Comparison of ENCODE assay signal across 2 cellular contexts in the genomic region with DNA sequence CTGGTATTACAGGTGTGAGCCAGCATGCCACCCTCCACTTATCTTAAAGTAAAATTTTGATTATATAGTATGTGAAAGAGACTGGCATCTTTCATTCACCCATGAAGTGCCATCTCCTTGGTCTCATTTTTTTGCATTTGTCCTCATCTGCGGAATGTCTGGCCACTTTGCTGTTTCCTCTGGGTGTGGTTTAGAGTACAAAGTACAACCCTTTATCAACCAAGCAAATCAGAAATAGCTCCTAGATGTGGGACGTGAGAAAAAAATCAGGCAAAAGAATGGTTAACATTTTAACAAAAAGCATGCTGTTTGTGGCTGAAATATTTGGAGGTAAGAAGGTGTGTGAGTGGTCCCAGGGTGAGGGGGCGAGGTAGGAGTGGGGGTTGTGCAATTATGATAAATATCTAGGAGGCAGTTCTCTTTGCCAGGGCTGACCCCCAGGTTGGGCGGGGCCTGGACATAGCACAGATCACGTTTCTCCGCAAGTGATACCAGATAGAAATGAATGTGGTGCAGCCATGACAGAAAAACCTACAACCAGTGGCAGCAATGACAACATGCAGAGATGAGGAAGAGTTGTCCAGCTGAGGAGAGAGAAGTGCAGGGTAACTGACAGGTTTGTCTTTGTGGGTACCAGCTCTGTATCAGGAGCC.
TF ChIP-seq lines count a peak whose summit lies in the region.

No MANE protein-coding gene starts in this region.

TF ChIP-seq in IMR-90, 13 proteins besides CTCF, POLR2A, EP300 and RAD21:
- TF ChIP-seq, protein P1, sequence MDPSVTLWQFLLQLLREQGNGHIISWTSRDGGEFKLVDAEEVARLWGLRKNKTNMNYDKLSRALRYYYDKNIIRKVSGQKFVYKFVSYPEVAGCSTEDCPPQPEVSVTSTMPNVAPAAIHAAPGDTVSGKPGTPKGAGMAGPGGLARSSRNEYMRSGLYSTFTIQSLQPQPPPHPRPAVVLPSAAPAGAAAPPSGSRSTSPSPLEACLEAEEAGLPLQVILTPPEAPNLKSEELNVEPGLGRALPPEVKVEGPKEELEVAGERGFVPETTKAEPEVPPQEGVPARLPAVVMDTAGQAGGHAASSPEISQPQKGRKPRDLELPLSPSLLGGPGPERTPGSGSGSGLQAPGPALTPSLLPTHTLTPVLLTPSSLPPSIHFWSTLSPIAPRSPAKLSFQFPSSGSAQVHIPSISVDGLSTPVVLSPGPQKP (IDR thresholded peaks at IDR 0.05; ENCODE audit: borderline replicate concordance, low read depth, low read length), result no peak
- TF ChIP-seq SMC3 (IDR thresholded peaks at IDR 0.05; ENCODE audit: low read depth, low read length) (no peak), CHD1 (IDR thresholded peaks at IDR 0.05; ENCODE audit: low read depth, low read length) (no peak)

TF ChIP-seq in endothelial cell of umbilical vein, 7 proteins besides CTCF, POLR2A, EP300 and RAD21:
- TF ChIP-seq EZH2 (IDR thresholded peaks at IDR 0.05; ENCODE audit: borderline replicate concordance, low read depth, low read length, severe bottlenecking), result no peak
- no peak for TF ChIP-seq MYC (IDR thresholded peaks at IDR 0.05; ENCODE audit: low read depth, low read length)
- TF ChIP-seq JUN (IDR thresholded peaks at IDR 0.05; ENCODE audit: borderline replicate concordance, insufficient read depth, insufficient read length, low read depth), result no peak
- TF ChIP-seq, protein P2, sequence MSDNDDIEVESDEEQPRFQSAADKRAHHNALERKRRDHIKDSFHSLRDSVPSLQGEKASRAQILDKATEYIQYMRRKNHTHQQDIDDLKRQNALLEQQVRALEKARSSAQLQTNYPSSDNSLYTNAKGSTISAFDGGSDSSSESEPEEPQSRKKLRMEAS (IDR thresholded peaks at IDR 0.05; ENCODE audit: insufficient read depth, insufficient read length), result no peak
- TF ChIP-seq FOS (IDR thresholded peaks at IDR 0.05; ENCODE audit: borderline replicate concordance, insufficient read depth, low read length), result no peak
- TF ChIP-seq POLR2AphosphoS5 (IDR thresholded peaks at IDR 0.05; ENCODE audit: insufficient read depth, low read depth, low read length), result no peak
- TF ChIP-seq GATA2 (IDR thresholded peaks at IDR 0.05; ENCODE audit: insufficient read depth, insufficient read length, low read depth, low read length), result no peak
TF ChIP-seq in endothelial cell of umbilical vein: peak in this region for 0.
